In genomic region chr7:140201393-140201792, GRCh38 we compare ENCODE assay signal across 25 cellular contexts. TPM values are rescaled to one million over a fixed set of nuclear protein-coding genes. Genes with fewer than 3 reads are reported as not detected.
DNase-seq lines count a peak whose midpoint lies in the region; ATAC-seq, FAIRE-seq and TF ChIP-seq lines count a peak whose summit lies in the region.
"Had no signal": no experiment of that assay in that cellular context is flagged by ENCODE, and none has a peak within 500 bp of the region (broad histone marks: within the 10 kb centered on the region; RNA-seq: fewer than 3 reads in every experiment).

No MANE protein-coding gene starts in this region.

- H3K4me3 ChIP-seq in H1 (ENCODE audit: extremely low read depth in 1 of 4, insufficient read depth in 2 of 4, low read depth in 3 of 4, low read length in 4 of 4): no peak overlapping the region
- H3K4me3 ChIP-seq in OCI-LY7 (ENCODE audit: low read depth, low read length, poor library complexity, severe bottlenecking): no peak overlapping the region
- H3K4me3 ChIP-seq in psoas muscle: no peak overlapping the region

- H3K27me3 ChIP-seq in H1 (replicated peaks in 1 of 4; ENCODE audit: control insufficient read depth in 3 of 4, extremely low read depth in 1 of 4, insufficient read depth in 3 of 4, low read length in 3 of 4) (no peaks in the 10 kb centered on the region), psoas muscle (ENCODE audit: insufficient read depth in 3 of 3, low read length in 2 of 3) (no peaks in the 10 kb centered on the region)

- H3K23me2 ChIP-seq in H1 (ENCODE audit: low read depth, low read length): no peaks in the 10 kb centered on the region

- H3K27ac ChIP-seq in H1 (ENCODE audit: low read depth, low read length) (no peak overlapping the region), OCI-LY7 (ENCODE audit: low read depth, low read length, poor library complexity, severe bottlenecking) (no peak overlapping the region), psoas muscle (no peak overlapping the region)
- H3K27ac ChIP-seq: KMS-11, RWPE1 had no signal

- no peak overlapping the region for H3K9ac ChIP-seq in H1 (replicated peaks in 1 of 4; ENCODE audit: extremely low read depth in 1 of 4, low read depth in 3 of 4, low read length in 3 of 4)
- H3K9ac ChIP-seq: KMS-11 had no signal

- H3K9me2 ChIP-seq in OCI-LY7 (ENCODE audit: insufficient read depth, low read length): no peaks in the 10 kb centered on the region

- H3K4me2 ChIP-seq in H1 (ENCODE audit: insufficient read depth in 1 of 2, low read depth in 2 of 2, low read length in 2 of 2): no peak overlapping the region
- no peak overlapping the region for H3K4me2 ChIP-seq in OCI-LY7 (ENCODE audit: low read length)
- H3K4me2 ChIP-seq: KMS-11 had no signal

- no peak overlapping the region for H3K4me3 Mint-ChIP-seq in activated naive CD4-positive, alpha-beta T cell treated with anti-CD3 and anti-CD28 coated beads, Interleukin-2, amount 50 U/mL, for 24 hours
- H3K4me3 Mint-ChIP-seq: CD4-positive, alpha-beta memory T cell had no signal

- H4K8ac ChIP-seq in H1 (ENCODE audit: extremely low read depth, insufficient read depth, low read length): no peak overlapping the region; the same call in 1 of the 2 replicates

- H4K20me1 ChIP-seq in H1 (replicated peaks in 1 of 2; ENCODE audit: control insufficient read depth in 1 of 2, insufficient read depth in 2 of 2, low read length in 2 of 2) (no peaks in the 10 kb centered on the region), OCI-LY7 (ENCODE audit: insufficient read depth, low read length) (no peaks in the 10 kb centered on the region)

- TF ChIP-seq POLR2A in H1 (IDR thresholded peaks at IDR 0.05; ENCODE audit: control extremely low read depth in 1 of 2, low read depth in 2 of 2, low read length in 2 of 2): no peak

- H2AFZ ChIP-seq in H1 (ENCODE audit: low read length) (no peak overlapping the region), OCI-LY7 (ENCODE audit: low read length) (no peak overlapping the region)

- H3K9me3 ChIP-seq in H1 (ENCODE audit: insufficient read depth in 2 of 2, low read depth in 1 of 2, low read length in 1 of 2): peaks cover 0 to 2% of the 10 kb centered on the region in 2 experiments; a peak in 1 of 4 replicates
- H3K9me3 ChIP-seq in OCI-LY7 (ENCODE audit: low read length): peaks cover 11% of the 10 kb centered on the region
- H3K9me3 ChIP-seq in psoas muscle: no peaks in the 10 kb centered on the region

- 88% methylated on average over 6 of the region's 6 CpGs; no CpG with 5 or more reads in 1 of the 2 experiments for WGBS in H1 (ENCODE audit: extremely low coverage in 1 of 2, insufficient coverage in 1 of 2, insufficient read length in 1 of 2, insufficient replicate concordance in 2 of 2, low coverage in 1 of 2, low lambda C conversion rate in 2 of 2, missing lambda C conversion rate in 1 of 2), 2 experiments
- 82 to 85% (median 82%) methylated on average over 6 of the region's 6 CpGs for WGBS in psoas muscle, 3 donors

- H2BK120ac ChIP-seq in H1 (replicated peaks; ENCODE audit: low read depth, low read length): no peak overlapping the region

- no peak overlapping the region for H2BK5ac ChIP-seq in H1 (ENCODE audit: low read depth, low read length)

- H2BK20ac ChIP-seq in H1 (ENCODE audit: low read length): no peak overlapping the region

- 0 out of 2 replicates have a peak overlapping the region, but pooled peaks have one; percentile 18 for H2BK15ac ChIP-seq in H1 (ENCODE audit: low read length)

- no peaks in the 10 kb centered on the region for H3K9me3 Mint-ChIP-seq in activated naive CD4-positive, alpha-beta T cell treated with anti-CD3 and anti-CD28 coated beads, Interleukin-2, amount 50 U/mL, for 24 hours

- H3K79me1 ChIP-seq in H1 (ENCODE audit: low read depth, low read length): no peaks in the 10 kb centered on the region

- FAIRE-seq in H1 (lab: Jason Lieb, UNC): no peak
- FAIRE-seq: A204.1, G401.6, HTR-8/SVneo had no signal

- H2BK12ac ChIP-seq in H1 (ENCODE audit: low read depth, low read length): no peak overlapping the region

- no TSS peak for BruUV-seq in OCI-LY7 (replicated peaks; lab: Mats Ljungman, UMichigan)

- no peak overlapping the region for H3K56ac ChIP-seq in H1 (replicated peaks; ENCODE audit: insufficient read length, low read depth, low read length)

- CTCF ChIA-PET in H1 (lab: Charles Lee; ENCODE audit: partially characterized antibody) (interaction anchor here (0.9 to 1.5 kb wide), 3 partner anchors 42 to 118 kb away, joined by 3 to 4 read pairs (median 4); no protein-coding TSS in a partner anchor), OCI-LY7 (lab: Charles Lee; ENCODE audit: unreplicated experiment) (no interaction called here)

- H3K27ac Mint-ChIP-seq in activated naive CD4-positive, alpha-beta T cell treated with anti-CD3 and anti-CD28 coated beads, Interleukin-2, amount 50 U/mL, for 24 hours: peak overlapping the region; percentile 56

- no peak overlapping the region for H3K14ac ChIP-seq in H1 (ENCODE audit: insufficient read length)

- POLR2A ChIA-PET in H1 (lab: Charles Lee; ENCODE audit: partially characterized antibody): interaction anchor here (0.9 kb wide), 1 partner anchor 10 kb away, joined by 3 read pairs; no protein-coding TSS in a partner anchor
- POLR2A ChIA-PET in OCI-LY7 (lab: Charles Lee): interaction anchor here (0.7 kb wide), 1 partner anchor 161 kb away, joined by 3 read pairs; no protein-coding TSS in a partner anchor

- peaks cover 2% of the 10 kb centered on the region for H3K36me3 Mint-ChIP-seq in activated naive CD4-positive, alpha-beta T cell treated with anti-CD3 and anti-CD28 coated beads, Interleukin-2, amount 50 U/mL, for 24 hours

- no peak for DNase-seq in activated naive CD4-positive, alpha-beta T cell (lab: John Stamatoyannopoulos, UW)
- no peak for DNase-seq in H1 (ENCODE audit: low read depth in 1 of 2, low spot score in 2 of 2)
- no peak for DNase-seq in OCI-LY7 (ENCODE audit: low spot score)
- no peak for DNase-seq in psoas muscle
- DNase-seq: C1 segment of cervical spinal cord; CD4-positive, alpha-beta memory T cell; COR-L47; DMS53; MM.1S; NCI-H1105; NCI-H1436 treated with DMSO at 0.1 percent for 48 hours; NCI-H187 treated with DMSO at 0.1 percent for 48 hours; NCI-H2107; NCI-H446 treated with DMSO at 0.1 percent for 48 hours; NCI-H526 treated with DMSO at 0.1 percent for 48 hours; SHP77 had no signal

- H3K4me1 ChIP-seq in H1 (replicated peaks in 1 of 4; ENCODE audit: control insufficient read depth in 3 of 4, insufficient read depth in 4 of 4, low read length in 3 of 4): peaks cover 0 to 10% (median 3%) of the 10 kb centered on the region in 4 experiments; a peak in 2 of 7 replicates
- H3K4me1 ChIP-seq in OCI-LY7 (ENCODE audit: insufficient read depth, low read length, poor library complexity, severe bottlenecking): peaks cover 4% of the 10 kb centered on the region
- H3K4me1 ChIP-seq in psoas muscle: no peaks in the 10 kb centered on the region

- TF ChIP-seq RAD21 in Ishikawa (IDR thresholded peaks at IDR 0.05; ENCODE audit: low read depth) (no peak), H1 (IDR thresholded peaks at IDR 0.05 in 1 of 2, conservative IDR thresholded peaks at IDR 0.05 in 1 of 2; ENCODE audit: low read depth in 2 of 2, low read length in 2 of 2) (no peak)

- no peak overlapping the region for H4K5ac ChIP-seq in H1 (ENCODE audit: insufficient read length, low read depth, low read length)

- H3K23ac ChIP-seq in H1 (ENCODE audit: insufficient read length): no peak overlapping the region

- H3K36me3 ChIP-seq in H1 (ENCODE audit: control insufficient read depth in 2 of 4, insufficient read depth in 4 of 4, low read length in 3 of 4): no peaks in the 10 kb centered on the region
- no peaks in the 10 kb centered on the region for H3K36me3 ChIP-seq in OCI-LY7 (ENCODE audit: insufficient read depth, low read length)
- no peaks in the 10 kb centered on the region for H3K36me3 ChIP-seq in psoas muscle (ENCODE audit: insufficient read depth in 1 of 2, low read depth in 1 of 2)

- H3K4ac ChIP-seq in H1 (replicated peaks; ENCODE audit: insufficient read length, low read depth, low read length): no peak overlapping the region

- TF ChIP-seq CTCF in H1 (IDR thresholded peaks at IDR 0.05; ENCODE audit: control extremely low read depth in 1 of 3, insufficient read depth in 1 of 3, low read depth in 1 of 3, low read length in 3 of 3): no peak
- no peak for TF ChIP-seq CTCF in OCI-LY7 (conservative IDR thresholded peaks at IDR 0.05; ENCODE audit: low read length)
- TF ChIP-seq CTCF in psoas muscle (IDR thresholded peaks at IDR 0.05): no peak

- H3K4me1 Mint-ChIP-seq in activated naive CD4-positive, alpha-beta T cell treated with anti-CD3 and anti-CD28 coated beads, Interleukin-2, amount 50 U/mL, for 24 hours: peaks cover 17% of the 10 kb centered on the region

- no peaks in the 10 kb centered on the region for H3K27me3 Mint-ChIP-seq in activated naive CD4-positive, alpha-beta T cell treated with anti-CD3 and anti-CD28 coated beads, Interleukin-2, amount 50 U/mL, for 24 hours
- H3K27me3 Mint-ChIP-seq: CD4-positive, alpha-beta memory T cell had no signal

- H3K18ac ChIP-seq in H1 (ENCODE audit: extremely low read depth, low read length): no peak overlapping the region

- intact Hi-C loops in OCI-LY7 (cut with micrococcal nuclease; ENCODE audit: unreplicated experiment): no loop called here
- intact Hi-C loops in psoas muscle (cut with DNase I): no loop called here

- H3K79me2 ChIP-seq in H1 (ENCODE audit: control insufficient read depth in 1 of 2, insufficient read depth in 2 of 2, low read length in 2 of 2) (no peaks in the 10 kb centered on the region), OCI-LY7 (ENCODE audit: insufficient read depth, low read depth, low read length) (no peaks in the 10 kb centered on the region)

- H4K91ac ChIP-seq in H1 (replicated peaks; ENCODE audit: insufficient read length, low read length): no peak overlapping the region

- H2AK5ac ChIP-seq in H1 (ENCODE audit: low read depth, low read length): no peak overlapping the region

- TF ChIP-seq EP300 in Ishikawa (IDR thresholded peaks at IDR 0.05; ENCODE audit: borderline replicate concordance) (no peak), H1 (IDR thresholded peaks at IDR 0.05; ENCODE audit: borderline replicate concordance in 1 of 2, low read depth in 2 of 2, low read length in 2 of 2) (no peak)

- ATAC-seq in HG02798 (IDR thresholded peaks at IDR 0.05; ENCODE audit: poor library complexity, unreplicated experiment) (no peak), psoas muscle (no peak)
- ATAC-seq: Panc1 had no signal

RNA-seq across cellular contexts. Expression of gene KDM7A, which starts 24.6 kb away (rescaled TPM):
- 11.6 and 12.5 TPM in 2 replicates for total RNA-seq in H1 (2021; fragmentation: NEBNext Ultra II Directional; extraction: Animal tissue kit (Norgen Biotek cat#: 25700))
- polyA plus RNA-seq in H1 (2011; rRNA removed) (1.7 and 2.2 TPM in 2 replicates), psoas muscle (10 to 100 TPM in 2 of 3 donors, 1 to 10 TPM in 1; 5.5 to 23.3 (median 13.7) TPM)
- polyA plus RNA-seq in H1 (2011; cell fraction: cytosol; rRNA removed): 3.4 TPM
- polyA plus RNA-seq in H1 (2011; cell fraction: nucleus; rRNA removed): 9.8 TPM
- 2.8 to 4.7 TPM (median 4.1 TPM) in 4 replicates for polyA plus RNA-seq in H1 (2012, experiment 1 of 2)
- polyA plus RNA-seq in H1 (2012, experiment 2 of 2): 0.42 TPM
- polyA plus RNA-seq in H1 (2013, experiment 1 of 2): 6.1 TPM
- polyA plus RNA-seq in H1 (2013, experiment 2 of 2): 6.2 TPM
- 11.3 and 19.1 TPM in 2 replicates for polyA minus RNA-seq in H1 (2011; rRNA and poly(A)+ RNA removed)
- 5.4 TPM for polyA minus RNA-seq in H1 (2011; cell fraction: cytosol; rRNA and poly(A)+ RNA removed)
- polyA minus RNA-seq in H1 (2011; cell fraction: nucleus; rRNA and poly(A)+ RNA removed): 13.6 TPM
- 3.3 and 9.8 TPM in 2 replicates for total RNA-seq in OCI-LY7 (2014; rRNA removed; shearing (Covaris generic))
- total RNA-seq in OCI-LY7 (2022) (3.3 and 7.7 TPM in 2 replicates), psoas muscle (10 to 100 TPM; 27.4 to 59.4 (median 39.1) TPM)
